ENCODE assay signal across 37 cellular contexts in genomic region chr10:95170790-95171189, GRCh38. TPM values are rescaled to one million over a fixed set of nuclear protein-coding genes. Genes with fewer than 3 reads are reported as not detected.
"Had no signal": no experiment of that assay in that cellular context is flagged by ENCODE, and none has a peak within 500 bp of the region (broad histone marks: within the 10 kb centered on the region; RNA-seq: fewer than 3 reads in every experiment).

No MANE protein-coding gene starts in this region.

- H3K4me1 ChIP-seq: adrenal gland had no signal

- H3K9me3 ChIP-seq: adrenal gland had no signal

- H3K36me3 ChIP-seq: adrenal gland had no signal

- H3K27me3 ChIP-seq: adrenal gland had no signal

- ATAC-seq: activated naive CD4-positive, alpha-beta T cell treated with anti-CD3 and anti-CD28 coated beads, Interleukin-2, amount 50 U/mL, for 72 hours; activated T-cell treated with anti-CD3 and anti-CD28 coated beads, Interleukin-2, amount 50 U/mL, for 4 hours; PC-3 had no signal

- H3K27ac ChIP-seq: adrenal gland, KMS-11, RWPE1, VCaP had no signal

- DNase-seq: activated B cell treated with CpG ODN at 0.5 μM for 24 hours; activated CD4-positive, alpha-beta memory T cell treated with anti-CD3 and anti-CD28 coated beads for 36 hours; activated CD4-positive, alpha-beta T cell treated with anti-CD3 and anti-CD28 coated beads for 4 hours; activated CD4-positive, alpha-beta T cell treated with anti-CD3 and anti-CD28 coated beads, Interleukin-2, amount 50 U/mL, for 1 hour; activated CD4-positive, CD25-positive, alpha-beta regulatory T cell treated with anti-CD3 and anti-CD28 coated beads, Interleukin-2, amount 50 U/mL, for 72 hours; activated CD8-positive, alpha-beta memory T cell treated with anti-CD3 and anti-CD28 coated beads, Interleukin-2, amount 50 U/mL, for 4 hours; activated gamma-delta T cell treated with Interleukin-2 at 50 U/mL for 16 hours; activated naive CD4-positive, alpha-beta T cell treated with anti-CD3 and anti-CD28 coated beads for 36 hours; activated T-cell treated with anti-CD3 and anti-CD28 coated beads for 4 hours; activated T-cell treated with anti-CD3 and anti-CD28 coated beads, Interleukin-2, amount 50 U/mL, for 4 hours; adrenal gland; caudate nucleus; MM.1S; MV-4-11; NCI-H1092; NCI-H146; NCI-H187; NCI-H2029 treated with DMSO at 0.1 percent for 48 hours; NCI-H2107; NCI-H2171; NCI-H510A; NCI-H526; NCI-H748 treated with DMSO at 0.1 percent for 48 hours; NK-92 treated with Interleukin-12 subunit alpha and Interleukin-12 subunit beta, amount 100 ng/mL, for 24 hours; PC-3; Right ventricle myocardium superior; SW 1271; T-helper 1 cell; T-helper 2 cell; T-helper 9 cell had no signal

- H3K4me3 ChIP-seq: adrenal gland had no signal

RNA-seq across cellular contexts. Expression of gene ACSM6, which starts 23.2 kb away (rescaled TPM):
- total RNA-seq: activated B cell treated with CpG ODN at 0.5 μM for 24 hours; activated CD4-positive, alpha-beta memory T cell treated with anti-CD3 and anti-CD28 coated beads for 36 hours; activated naive CD4-positive, alpha-beta T cell treated with anti-CD3 and anti-CD28 coated beads for 36 hours; activated naive CD4-positive, alpha-beta T cell treated with anti-CD3 and anti-CD28 coated beads, Interleukin-2, amount 50 U/mL, for 72 hours; activated T-cell treated with anti-CD3 and anti-CD28 coated beads, Interleukin-2, amount 50 U/mL, for 4 hours; activated T-helper 1 cell treated with anti-CD3 and anti-CD28 coated beads, Interleukin-12 subunit alpha, Interleukin-12 subunit beta, Interleukin-2, Interleukin-4 antibody, amounts not matched to agents 30 ng/mL and 10 ng/mL and 1 ng/mL, durations not matched to agents 14 hours and 24 hours and 36 hours; adrenal gland; bronchial epithelial cell; LHCN-M2; PC-3; Right ventricle myocardium superior had no signal
- polyA plus RNA-seq: adrenal gland had no signal
